17 cellular contexts compared by ENCODE assay signal in the genomic region with DNA sequence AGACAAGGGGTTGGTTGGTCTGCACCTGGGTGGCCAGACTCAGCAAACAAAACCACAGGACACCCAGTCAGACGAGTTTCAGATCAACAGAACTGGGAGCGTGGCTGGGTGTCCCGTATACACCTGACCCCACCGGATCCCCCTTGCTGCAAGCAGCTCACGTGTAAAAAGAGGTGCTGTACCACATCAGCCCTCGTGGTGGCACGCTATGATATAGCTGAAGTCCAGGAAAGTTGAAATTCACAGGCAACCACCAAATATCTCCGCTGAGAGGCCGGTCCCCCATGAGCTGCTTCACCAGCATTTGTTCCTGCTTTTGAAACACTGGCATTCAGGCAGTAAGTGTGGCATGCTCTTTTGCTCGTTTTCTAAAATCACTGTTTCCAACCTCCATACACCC.
DNase-seq lines count a peak whose midpoint lies in the region; ATAC-seq, FAIRE-seq and TF ChIP-seq lines count a peak whose summit lies in the region.
"Had no signal": no experiment of that assay in that cellular context is flagged by ENCODE, and none has a peak within 500 bp of the region (broad histone marks: within the 10 kb centered on the region; RNA-seq: fewer than 3 reads in every experiment).

No MANE protein-coding gene starts in this region.

- H3K9me2 ChIP-seq in OCI-LY7 (ENCODE audit: insufficient read depth, low read length): no peaks in the 10 kb centered on the region

- H3K36me3 Mint-ChIP-seq in endodermal cell (ENCODE audit: low read depth): peaks cover 2% of the 10 kb centered on the region
- H3K36me3 Mint-ChIP-seq: activated naive CD4-positive, alpha-beta T cell treated with anti-CD3 and anti-CD28 coated beads, Interleukin-2, amount 50 U/mL, for 72 hours; memory B cell had no signal

- ATAC-seq in GM12878: no peak
- ATAC-seq: activated CD4-positive, CD25-positive, alpha-beta regulatory T cell treated with anti-CD3 and anti-CD28 coated beads, Interleukin-2, amount 50 U/mL, for 24 hours; activated naive CD4-positive, alpha-beta T cell treated with anti-CD3 and anti-CD28 coated beads, Interleukin-2, amount 50 U/mL, for 72 hours had no signal

- no peaks in the 10 kb centered on the region for H4K20me1 ChIP-seq in OCI-LY7 (ENCODE audit: insufficient read depth, low read length)
- H4K20me1 ChIP-seq in GM12878 (ENCODE audit: control insufficient read depth, insufficient read depth): no peaks in the 10 kb centered on the region
- H4K20me1 ChIP-seq: BLaER1 treated with 17β-estradiol and CSF1 and Interleukin-3, amounts not matched to agents 10 nM and 100 nM had no signal

- BruUV-seq in OCI-LY7 (replicated peaks; lab: Mats Ljungman, UMichigan) (no TSS peak), GM12878 (replicated peaks; lab: Mats Ljungman, UMichigan) (no TSS peak)

- H3K4me1 Mint-ChIP-seq in endodermal cell: no peaks in the 10 kb centered on the region
- H3K4me1 Mint-ChIP-seq: memory B cell, neural crest cell had no signal

- no peaks in the 10 kb centered on the region for H3K27me3 Mint-ChIP-seq in endodermal cell (ENCODE audit: insufficient read depth)

- TF ChIP-seq EP300 in GM12878 (IDR thresholded peaks at IDR 0.05; ENCODE audit: borderline replicate concordance in 1 of 2, control insufficient read depth in 1 of 2, low read depth in 2 of 2, low read length in 2 of 2): no peak

- H3K4me2 ChIP-seq in OCI-LY7 (ENCODE audit: low read length) (no peak overlapping the region), GM12878 (ENCODE audit: control insufficient read depth, insufficient read depth) (no peak overlapping the region)
- H3K4me2 ChIP-seq: BLaER1 treated with 17β-estradiol and CSF1 and Interleukin-3, amounts not matched to agents 10 nM and 100 nM had no signal

- TF ChIP-seq CTCF in GM12865 (IDR thresholded peaks at IDR 0.05; ENCODE audit: insufficient read depth, low read depth, low read length, missing control alignments) (no peak), HL-60 (IDR thresholded peaks at IDR 0.05; ENCODE audit: insufficient read depth, low read length) (peak; percentile 3), OCI-LY7 (conservative IDR thresholded peaks at IDR 0.05; ENCODE audit: low read length) (peak; percentile 31; the same call in 1 of the 2 replicates), GM12878 (IDR thresholded peaks at IDR 0.05 in 2 of 3, conservative IDR thresholded peaks at IDR 0.05 in 1 of 3; ENCODE audit: control insufficient read depth in 2 of 3, extremely low read depth in 1 of 3, insufficient read depth in 1 of 3, low read depth in 3 of 3, low read length in 3 of 3) (no peak), endodermal cell (conservative IDR thresholded peaks at IDR 0.05) (no peak)

- H3K79me2 ChIP-seq in OCI-LY7 (ENCODE audit: insufficient read depth, low read depth, low read length): no peaks in the 10 kb centered on the region
- H3K79me2 ChIP-seq in GM12878 (ENCODE audit: control insufficient read depth, insufficient read depth, low read length): no peaks in the 10 kb centered on the region

- SMC1A ChIA-PET in GM12878 (lab: Charles Lee; ENCODE audit: uncharacterized antibody, unreplicated experiment): no interaction called here

- no peaks in the 10 kb centered on the region for H3K27me3 ChIP-seq in HL-60 (ENCODE audit: insufficient read depth, poor library complexity, severe bottlenecking)
- H3K27me3 ChIP-seq in GM12878 (replicated peaks in 1 of 2; ENCODE audit: control insufficient read depth in 2 of 2, insufficient read depth in 2 of 2, low read length in 1 of 2): no peaks in the 10 kb centered on the region
- H3K27me3 ChIP-seq in endodermal cell (ENCODE audit: control insufficient read depth, insufficient read depth, low read length, poor library complexity, severe bottlenecking): no peaks in the 10 kb centered on the region
- H3K27me3 ChIP-seq: BLaER1 treated with 17β-estradiol and CSF1 and Interleukin-3, amounts not matched to agents 10 nM and 100 nM had no signal

- TF ChIP-seq POLR2A in GM12878 (IDR thresholded peaks at IDR 0.05; ENCODE audit: low read depth, low read length): no peak

- H3K9ac ChIP-seq in GM12878 (ENCODE audit: control insufficient read depth, insufficient read depth, low read length) (no peak overlapping the region), endodermal cell (ENCODE audit: extremely low read depth, low read length, poor library complexity, severe bottlenecking) (no peak overlapping the region)
- H3K9ac ChIP-seq: BLaER1 treated with 17β-estradiol and CSF1 and Interleukin-3, amounts not matched to agents 10 nM and 100 nM had no signal

- WGBS in GM12878 (ENCODE audit: insufficient coverage, insufficient replicate concordance, low lambda C conversion rate, missing lambda C conversion rate): 46% methylated on average over 10 of the region's 10 CpGs
- WGBS in endodermal cell (ENCODE audit: insufficient coverage in 1 of 2, insufficient read length in 1 of 2), 2 experiments: 64 to 69% methylated on average over 10 of the region's 10 CpGs

- H3K27ac ChIP-seq in HL-60 (replicated peaks): no peak overlapping the region
- H3K27ac ChIP-seq in OCI-LY7 (ENCODE audit: low read depth, low read length, poor library complexity, severe bottlenecking): no peak overlapping the region
- H3K27ac ChIP-seq in GM12878 (ENCODE audit: control insufficient read depth, insufficient read depth): no peak overlapping the region
- H3K27ac ChIP-seq in endodermal cell (ENCODE audit: low read depth, low read length): no peak overlapping the region
- H3K27ac ChIP-seq: BLaER1 treated with 17β-estradiol and CSF1 and Interleukin-3, amounts not matched to agents 10 nM and 100 nM; thoracic aorta had no signal

- POLR2A ChIA-PET in OCI-LY7 (lab: Charles Lee): no interaction called here
- POLR2A ChIA-PET in GM12878 (lab: Charles Lee): no interaction called here

- no peak for FAIRE-seq in GM12878 (lab: Jason Lieb, UNC)
- FAIRE-seq: GM12891 had no signal

- in situ Hi-C loops in GM12878 (cut with MboI): no loop called here

- H3K27ac Mint-ChIP-seq in endodermal cell: no peak overlapping the region
- H3K27ac Mint-ChIP-seq: activated naive CD4-positive, alpha-beta T cell treated with anti-CD3 and anti-CD28 coated beads, Interleukin-2, amount 50 U/mL, for 72 hours; memory B cell had no signal

- no peaks in the 10 kb centered on the region for H3K36me3 ChIP-seq in OCI-LY7 (ENCODE audit: insufficient read depth, low read length)
- no peaks in the 10 kb centered on the region for H3K36me3 ChIP-seq in GM12878 (ENCODE audit: control insufficient read depth in 2 of 2, insufficient read depth in 2 of 2, low read length in 1 of 2)
- no peaks in the 10 kb centered on the region for H3K36me3 ChIP-seq in endodermal cell (ENCODE audit: control insufficient read depth, insufficient read depth, low read length)
- H3K36me3 ChIP-seq: BLaER1 treated with 17β-estradiol and CSF1 and Interleukin-3, amounts not matched to agents 10 nM and 100 nM; thoracic aorta had no signal

- DNase-seq in GM12865 (ENCODE audit: low read depth): peak; percentile 6
- peak in 1 of 2 experiments; percentile 31 for DNase-seq in HL-60 (ENCODE audit: low read depth in 1 of 2, low spot score in 1 of 2)
- DNase-seq in OCI-LY7 (ENCODE audit: low spot score): no peak
- DNase-seq in GM12878 (ENCODE audit: low read depth, low spot score): no peak
- no peak for DNase-seq in amniotic stem cell (lab: John Stamatoyannopoulos, UW)
- no peak for DNase-seq in endodermal cell
- no peak for DNase-seq in activated CD8-positive, alpha-beta memory T cell treated with anti-CD3 and anti-CD28 coated beads, Interleukin-2, amount 50 U/mL, for 48 hours
- DNase-seq: DND-41, NCI-H1417 treated with DMSO at 0.1 percent for 48 hours, NCI-H510A treated with DMSO at 0.1 percent for 48 hours had no signal

- intact Hi-C loops in OCI-LY7 (cut with micrococcal nuclease; ENCODE audit: unreplicated experiment): loop anchor here (10.0 kb wide), 1 partner anchor 55 kb away; no protein-coding TSS in a partner anchor
- intact Hi-C loops in GM12878 (cut with micrococcal nuclease; ENCODE audit: unreplicated experiment): no loop called here

- H3K4me3 ChIP-seq in GM12865 (ENCODE audit: low read depth, low read length) (no peak overlapping the region), HL-60 (replicated peaks; ENCODE audit: insufficient read depth, low read length) (no peak overlapping the region), OCI-LY7 (ENCODE audit: low read depth, low read length, poor library complexity, severe bottlenecking) (no peak overlapping the region), GM12878 (no peak overlapping the region), endodermal cell (ENCODE audit: low read length) (no peak overlapping the region)
- H3K4me3 ChIP-seq: BLaER1 treated with 17β-estradiol and CSF1 and Interleukin-3, amounts not matched to agents 10 nM and 100 nM; thoracic aorta had no signal

- H3K4me3 Mint-ChIP-seq in endodermal cell: no peak overlapping the region
- H3K4me3 Mint-ChIP-seq: memory B cell, neural crest cell had no signal

- peaks cover 93% of the 10 kb centered on the region for H3K9me3 Mint-ChIP-seq in endodermal cell
- H3K9me3 Mint-ChIP-seq: activated naive CD4-positive, alpha-beta T cell treated with anti-CD3 and anti-CD28 coated beads, Interleukin-2, amount 50 U/mL, for 72 hours; memory B cell had no signal

- RAD21 ChIA-PET in GM12878 (lab: Charles Lee; ENCODE audit: unreplicated experiment): interaction anchor here (1.3 kb wide), 1 partner anchor 498 kb away, joined by 3 read pairs; no protein-coding TSS in a partner anchor

- TF ChIP-seq RAD21 in GM12878 (IDR thresholded peaks at IDR 0.05; ENCODE audit: insufficient read depth, low read depth, low read length): peak; percentile 61

- CTCF ChIA-PET in OCI-LY7 (lab: Charles Lee; ENCODE audit: unreplicated experiment): no interaction called here
- CTCF ChIA-PET in GM12878 (lab: Yijun Ruan, JAX): interaction anchor here (1.1 kb wide), 1 partner anchor 498 kb away, joined by 5 read pairs; no protein-coding TSS in a partner anchor

- no peaks in the 10 kb centered on the region for H3K9me3 ChIP-seq in OCI-LY7 (ENCODE audit: low read length)
- H3K9me3 ChIP-seq in GM12878 (replicated peaks; ENCODE audit: control insufficient read depth, insufficient read depth, low read length): peaks cover 1% of the 10 kb centered on the region; the same call in 1 of the 3 replicates
- H3K9me3 ChIP-seq in endodermal cell (ENCODE audit: control insufficient read depth, low read length): peaks cover 74% of the 10 kb centered on the region
- H3K9me3 ChIP-seq: BLaER1 treated with 17β-estradiol and CSF1 and Interleukin-3, amounts not matched to agents 10 nM and 100 nM; thoracic aorta had no signal

- no peak overlapping the region for H2AFZ ChIP-seq in OCI-LY7 (ENCODE audit: low read length)
- no peak overlapping the region for H2AFZ ChIP-seq in GM12878 (ENCODE audit: control insufficient read depth, low read depth, low read length)

- H3K4me1 ChIP-seq in OCI-LY7 (ENCODE audit: insufficient read depth, low read length, poor library complexity, severe bottlenecking) (no peaks in the 10 kb centered on the region), GM12878 (ENCODE audit: control insufficient read depth, insufficient read depth, low read length) (no peaks in the 10 kb centered on the region), endodermal cell (ENCODE audit: control insufficient read depth, insufficient read depth, low read length) (no peaks in the 10 kb centered on the region)
- H3K4me1 ChIP-seq: BLaER1 treated with 17β-estradiol and CSF1 and Interleukin-3, amounts not matched to agents 10 nM and 100 nM had no signal

TF ChIP-seq in GM12878, 131 proteins besides CTCF, POLR2A, EP300 and RAD21 (continues in another document):
- no peak for TF ChIP-seq MTA3 (IDR thresholded peaks at IDR 0.05; ENCODE audit: borderline replicate concordance, low read length)

Comparison
In these comparisons a context has a peak if more than half of its experiments do, and no peak if none do; other contexts are left out.
1. CTCF ChIP-seq: peak in HL-60 (single experiment) and OCI-LY7 (single experiment); none in GM12865 (single experiment), GM12878 (0 of 3) and endodermal cell (single experiment).